Comparison of ENCODE assay signal across 12 cellular contexts in the genomic region with DNA sequence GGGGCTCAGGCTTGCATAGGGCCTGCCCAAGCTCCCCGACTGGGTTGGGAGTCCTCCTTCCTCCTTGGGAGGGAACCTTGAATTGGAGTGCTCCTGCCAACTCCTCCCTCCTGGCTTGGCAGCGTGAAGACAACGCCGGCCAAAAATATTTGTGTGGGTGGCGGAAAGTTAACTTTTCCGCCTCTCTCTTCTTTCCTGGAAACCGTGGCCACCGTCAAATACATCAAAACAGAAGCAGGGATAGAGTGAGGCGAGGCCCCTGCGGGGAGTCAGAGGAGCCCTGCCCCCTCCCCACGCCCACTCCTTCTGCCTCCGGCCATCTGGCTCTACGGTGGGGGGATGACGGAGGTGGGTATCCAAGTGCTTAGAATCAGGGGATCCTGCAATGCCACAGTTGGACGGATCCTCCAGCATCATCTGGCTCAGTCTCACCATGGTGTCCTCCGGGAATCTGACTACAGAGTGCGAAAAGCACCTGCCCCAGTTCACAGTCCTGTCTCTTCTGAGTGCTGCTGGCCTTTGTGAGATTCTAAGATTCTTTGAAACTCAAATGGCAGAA. TPM values are rescaled to one million over a fixed set of nuclear protein-coding genes. Genes with fewer than 3 reads are reported as not detected.
A peak's percentile ranks its signal among the peaks of the same experiment; 100 is the strongest.
DNase-seq lines count a peak whose midpoint lies in the region; ATAC-seq and TF ChIP-seq lines count a peak whose summit lies in the region.
"Had no signal": no experiment of that assay in that cellular context is flagged by ENCODE, and none has a peak within 500 bp of the region (broad histone marks: within the 10 kb centered on the region; RNA-seq: fewer than 3 reads in every experiment).

No MANE protein-coding gene starts in this region.

- no peak overlapping the region for H2BK5ac ChIP-seq in neuronal stem cell (ENCODE audit: low read length)

- H3K27me3 Mint-ChIP-seq in activated CD8-positive, alpha-beta T cell treated with anti-CD3 and anti-CD28 coated beads, Interleukin-2, amount 10 ng/mL, durations not matched to agents 7 days and 5 days (ENCODE audit: low read depth): peaks cover 3% of the 10 kb centered on the region
- no peaks in the 10 kb centered on the region for H3K27me3 Mint-ChIP-seq in activated CD8-positive, alpha-beta T cell treated with anti-CD3 and anti-CD28 coated beads for 36 hours

- peak overlapping the region; percentile 5 for H3K23ac ChIP-seq in neuronal stem cell (ENCODE audit: low read depth, low read length, poor library complexity)

- peak overlapping the region; percentile 51 for H2BK12ac ChIP-seq in neuronal stem cell (ENCODE audit: low read length)

- H3K4me3 ChIP-seq in fibroblast of mammary gland (ENCODE audit: control insufficient read depth, low read depth, low read length) (no peak overlapping the region), neuronal stem cell (ENCODE audit: low read length in 2 of 2) (no peak overlapping the region)

- no peak overlapping the region for H3K4me2 ChIP-seq in neuronal stem cell (ENCODE audit: insufficient read depth, low read length, poor library complexity, severe bottlenecking)

- POLR2A ChIA-PET in activated CD8-positive, alpha-beta T cell treated with anti-CD3 and anti-CD28 coated beads, Interleukin-2, amount 10 ng/mL, durations not matched to agents 7 days and 5 days (lab: Charles Lee): no interaction called here
- POLR2A ChIA-PET in activated CD8-positive, alpha-beta T cell treated with anti-CD3 and anti-CD28 coated beads for 36 hours (lab: Charles Lee): no interaction called here

- H2BK15ac ChIP-seq in neuronal stem cell (ENCODE audit: low read length): no peak overlapping the region

- H3K36me3 Mint-ChIP-seq in activated CD8-positive, alpha-beta T cell treated with anti-CD3 and anti-CD28 coated beads, Interleukin-2, amount 10 ng/mL, durations not matched to agents 7 days and 5 days (ENCODE audit: low read depth): no peaks in the 10 kb centered on the region
- no peaks in the 10 kb centered on the region for H3K36me3 Mint-ChIP-seq in activated CD8-positive, alpha-beta T cell treated with anti-CD3 and anti-CD28 coated beads for 36 hours (ENCODE audit: low read depth)
- H3K36me3 Mint-ChIP-seq: IgD-negative memory B cell had no signal

- H3K9ac ChIP-seq in neuronal stem cell (ENCODE audit: low read depth, low read length, poor library complexity): no peak overlapping the region

- intact Hi-C loops in activated CD8-positive, alpha-beta T cell treated with anti-CD3 and anti-CD28 coated beads for 36 hours (cut with micrococcal nuclease): no loop called here

- H3K4me3 Mint-ChIP-seq in activated CD8-positive, alpha-beta T cell treated with anti-CD3 and anti-CD28 coated beads, Interleukin-2, amount 10 ng/mL, durations not matched to agents 7 days and 5 days: no peak overlapping the region
- H3K4me3 Mint-ChIP-seq in activated CD8-positive, alpha-beta T cell treated with anti-CD3 and anti-CD28 coated beads for 36 hours: no peak overlapping the region
- H3K4me3 Mint-ChIP-seq: effector memory CD8-positive, alpha-beta T cell; IgD-negative memory B cell; neural crest cell had no signal

- no peak overlapping the region for H3K14ac ChIP-seq in neuronal stem cell (ENCODE audit: low read length)

- no peaks in the 10 kb centered on the region for H3K9me3 Mint-ChIP-seq in activated CD8-positive, alpha-beta T cell treated with anti-CD3 and anti-CD28 coated beads, Interleukin-2, amount 10 ng/mL, durations not matched to agents 7 days and 5 days (ENCODE audit: insufficient read depth)
- H3K9me3 Mint-ChIP-seq in activated CD8-positive, alpha-beta T cell treated with anti-CD3 and anti-CD28 coated beads for 36 hours: no peaks in the 10 kb centered on the region
- H3K9me3 Mint-ChIP-seq: effector memory CD8-positive, alpha-beta T cell; IgD-negative memory B cell; neural crest cell had no signal

- H3K4me1 Mint-ChIP-seq in activated CD8-positive, alpha-beta T cell treated with anti-CD3 and anti-CD28 coated beads, Interleukin-2, amount 10 ng/mL, durations not matched to agents 7 days and 5 days (ENCODE audit: low read depth): no peaks in the 10 kb centered on the region
- H3K4me1 Mint-ChIP-seq in activated CD8-positive, alpha-beta T cell treated with anti-CD3 and anti-CD28 coated beads for 36 hours (ENCODE audit: low read depth): no peaks in the 10 kb centered on the region

- no peaks in the 10 kb centered on the region for H3K9me3 ChIP-seq in neuronal stem cell (replicated peaks in 1 of 2; ENCODE audit: control insufficient read depth in 2 of 2, insufficient read depth in 1 of 2, low read depth in 1 of 2, low read length in 2 of 2)

- no peak overlapping the region for H3K27ac ChIP-seq in neuronal stem cell (replicated peaks; ENCODE audit: low read length)

- H3K4ac ChIP-seq in neuronal stem cell (ENCODE audit: low read length): no peak overlapping the region

- no peak overlapping the region for H3K27ac Mint-ChIP-seq in activated CD8-positive, alpha-beta T cell treated with anti-CD3 and anti-CD28 coated beads, Interleukin-2, amount 10 ng/mL, durations not matched to agents 7 days and 5 days
- no peak overlapping the region for H3K27ac Mint-ChIP-seq in activated CD8-positive, alpha-beta T cell treated with anti-CD3 and anti-CD28 coated beads for 36 hours
- H3K27ac Mint-ChIP-seq: effector memory CD8-positive, alpha-beta T cell; IgD-negative memory B cell had no signal

- WGBS in neuronal stem cell (ENCODE audit: extremely low coverage in 2 of 2, insufficient read length in 2 of 2, insufficient replicate concordance in 1 of 2), 2 donors: no CpG with 5 or more reads among the region's 17 CpGs

- no peak overlapping the region for H4K91ac ChIP-seq in neuronal stem cell (ENCODE audit: low read depth, low read length, poor library complexity)

- CTCF ChIA-PET in activated CD8-positive, alpha-beta T cell treated with anti-CD3 and anti-CD28 coated beads, Interleukin-2, amount 10 ng/mL, durations not matched to agents 7 days and 5 days (lab: Charles Lee): no interaction called here
- CTCF ChIA-PET in activated CD8-positive, alpha-beta T cell treated with anti-CD3 and anti-CD28 coated beads for 36 hours (lab: Charles Lee): no interaction called here

- H3K79me1 ChIP-seq in neuronal stem cell (ENCODE audit: low read depth, low read length): no peaks in the 10 kb centered on the region

- peak; percentile 71 for DNase-seq in AG08395 (ENCODE audit: low spot score)
- DNase-seq in NCI-H82 treated with DMSO at 0.1 percent for 48 hours (lab: John Stamatoyannopoulos, UW; ENCODE audit: unreplicated experiment): peak; percentile 54
- DNase-seq in fibroblast of mammary gland (ENCODE audit: low read depth): peak; percentile 63
- no peak for DNase-seq in neuronal stem cell (ENCODE audit: low spot score)
- no peak for DNase-seq in activated CD8-positive, alpha-beta T cell treated with anti-CD3 and anti-CD28 coated beads, Interleukin-2, amount 10 ng/mL, durations not matched to agents 7 days and 5 days
- DNase-seq in SIG-M5 treated with dmso at 0.1 percent for 504 hours (lab: John Stamatoyannopoulos, UW; ENCODE audit: unreplicated experiment): no peak
- DNase-seq in activated CD8-positive, alpha-beta T cell treated with anti-CD3 and anti-CD28 coated beads for 36 hours: no peak
- DNase-seq in HK-2 (ENCODE audit: unreplicated experiment): no peak
- DNase-seq: effector memory CD8-positive, alpha-beta T cell; stimulated activated naive CD4-positive, alpha-beta T cell had no signal

- TF ChIP-seq CTCF in fibroblast of mammary gland (conservative IDR thresholded peaks at IDR 0.05; ENCODE audit: control insufficient read depth, insufficient read depth, low read depth, low read length): no peak
- TF ChIP-seq CTCF in activated CD8-positive, alpha-beta T cell treated with anti-CD3 and anti-CD28 coated beads for 36 hours (IDR thresholded peaks at IDR 0.05): no peak

- H4K8ac ChIP-seq in neuronal stem cell (ENCODE audit: low read depth, low read length): no peak overlapping the region

- peak overlapping the region; percentile 66 for H2AFZ ChIP-seq in neuronal stem cell (ENCODE audit: low read length)

- peak overlapping the region; percentile 21 for H3K18ac ChIP-seq in neuronal stem cell (ENCODE audit: low read length)

- no peak for ATAC-seq in activated CD8-positive, alpha-beta T cell treated with anti-CD3 and anti-CD28 coated beads, Interleukin-2, amount 10 ng/mL, durations not matched to agents 7 days and 5 days
- ATAC-seq in activated CD8-positive, alpha-beta T cell treated with anti-CD3 and anti-CD28 coated beads for 36 hours: no peak
- ATAC-seq: effector memory CD8-positive, alpha-beta T cell had no signal

- peaks cover 0 to 27% (median 0%) of the 10 kb centered on the region in 3 experiments for H3K27me3 ChIP-seq in neuronal stem cell (ENCODE audit: control insufficient read depth in 3 of 3, insufficient read depth in 3 of 3, low read depth in 1 of 3, low read length in 3 of 3)

- peaks cover 10 to 26% of the 10 kb centered on the region in 2 donors for H3K4me1 ChIP-seq in neuronal stem cell (ENCODE audit: control insufficient read depth in 2 of 2, insufficient read depth in 1 of 2, low read depth in 1 of 2, low read length in 2 of 2)

- no peaks in the 10 kb centered on the region for H3K36me3 ChIP-seq in neuronal stem cell (replicated peaks in 1 of 2; ENCODE audit: control insufficient read depth in 2 of 2, insufficient read depth in 2 of 2, low read length in 2 of 2)

- H2AK5ac ChIP-seq in neuronal stem cell (ENCODE audit: low read depth, low read length): peak overlapping the region; percentile 10

- H2BK120ac ChIP-seq in neuronal stem cell (ENCODE audit: low read depth, low read length): no peak overlapping the region

RNA-seq across cellular contexts. Expression of a gene that starts 25.2 kb away (rescaled TPM):
- polyA plus RNA-seq in neuronal stem cell (2013, experiment 1 of 2): 3.8 TPM
- 3.2 TPM for polyA plus RNA-seq in neuronal stem cell (2013, experiment 2 of 2)
- total RNA-seq in activated CD8-positive, alpha-beta T cell treated with anti-CD3 and anti-CD28 coated beads, Interleukin-2, amount 10 ng/mL, durations not matched to agents 7 days and 5 days: under 1 TPM in 1 of 2 experiments, not detected in 1; 0.10 TPM
- total RNA-seq in activated CD8-positive, alpha-beta T cell treated with anti-CD3 and anti-CD28 coated beads for 36 hours: under 1 TPM; 0.18 to 0.22 TPM

RNA-seq across cellular contexts. Expression of a gene that starts 45.8 kb away (rescaled TPM):
- polyA plus RNA-seq in neuronal stem cell (2013, experiment 1 of 2): 0.57 TPM
- 0.47 TPM for polyA plus RNA-seq in neuronal stem cell (2013, experiment 2 of 2)
- not detected for total RNA-seq in activated CD8-positive, alpha-beta T cell treated with anti-CD3 and anti-CD28 coated beads, Interleukin-2, amount 10 ng/mL, durations not matched to agents 7 days and 5 days
- under 1 TPM; 0.11 to 0.20 TPM for total RNA-seq in activated CD8-positive, alpha-beta T cell treated with anti-CD3 and anti-CD28 coated beads for 36 hours
- polyA plus RNA-seq: IgD-negative memory B cell had no signal

Comparison
In these comparisons a context has a peak if more than half of its experiments do, and no peak if none do; other contexts are left out.
1. DNase-seq: peak in AG08395 (single experiment), NCI-H82 treated with DMSO at 0.1 percent for 48 hours (single experiment) and fibroblast of mammary gland (single experiment); none in neuronal stem cell (single experiment), activated CD8-positive, alpha-beta T cell treated with anti-CD3 and anti-CD28 coated beads, Interleukin-2, amount 10 ng/mL, durations not matched to agents 7 days and 5 days (single experiment), SIG-M5 treated with dmso at 0.1 percent for 504 hours (single experiment), activated CD8-positive, alpha-beta T cell treated with anti-CD3 and anti-CD28 coated beads for 36 hours (single experiment) and HK-2 (single experiment).